Comparison of ENCODE assay signal across 13 cellular contexts in the genomic region with DNA sequence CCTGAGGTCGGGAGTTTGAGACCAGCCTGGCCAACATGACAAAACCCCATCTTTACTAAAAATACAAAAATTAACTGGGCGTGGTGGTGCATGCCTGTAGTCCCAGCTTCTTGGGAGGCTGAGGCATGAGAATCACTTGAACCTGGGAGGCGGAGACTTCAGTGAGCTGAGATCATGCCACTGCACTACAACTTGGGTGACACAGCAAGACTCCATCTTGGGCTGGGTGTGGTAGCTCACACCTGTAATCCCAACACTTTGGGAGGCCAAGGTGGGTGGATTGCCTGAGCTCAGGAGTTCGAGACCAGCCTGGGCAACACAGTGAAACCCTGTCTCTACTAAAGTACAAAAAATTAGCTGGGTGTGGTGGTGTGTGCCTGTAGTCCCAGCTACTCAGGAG. TPM values are rescaled to one million over a fixed set of nuclear protein-coding genes. Genes with fewer than 3 reads are reported as not detected.
"Had no signal": no experiment of that assay in that cellular context is flagged by ENCODE, and none has a peak within 500 bp of the region (broad histone marks: within the 10 kb centered on the region; RNA-seq: fewer than 3 reads in every experiment).

No MANE protein-coding gene starts in this region.

RNA-seq across cellular contexts. Expression of gene CIDEC, which starts 3.8 kb away (rescaled TPM):
- total RNA-seq: naive thymus-derived CD4-positive, alpha-beta T cell; natural killer cell; natural killer cell treated with Interleukin-12 subunit alpha and Interleukin-12 subunit beta and Interleukin-15 and Interleukin-18, amount 100 ng/mL, for 72 hours; neural crest cell; occipital lobe; osteoblast; osteocyte; progenitor cell of endocrine pancreas; pulmonary artery endothelial cell; smooth muscle cell; spleen had no signal
- polyA plus RNA-seq: naive thymus-derived CD4-positive, alpha-beta T cell; neural cell; smooth muscle cell had no signal

RNA-seq across cellular contexts. Expression of gene IL17RE, which starts 26.4 kb away (rescaled TPM):
- total RNA-seq: occipital lobe, skeletal muscle tissue had no signal
- polyA plus RNA-seq: naive thymus-derived CD4-positive, alpha-beta T cell had no signal

RNA-seq across cellular contexts. Expression of gene IL17RC, which starts 40.6 kb away (rescaled TPM):
- polyA plus RNA-seq: neural cell had no signal
